ENCODE assay signal across 8 cellular contexts in genomic region chr12:77062846-77063461, GRCh38. TPM values are rescaled to one million over a fixed set of nuclear protein-coding genes. Genes with fewer than 3 reads are reported as not detected.
DNase-seq lines count a peak whose midpoint lies in the region; ATAC-seq, FAIRE-seq and TF ChIP-seq lines count a peak whose summit lies in the region.

No MANE protein-coding gene starts in this region.

- peaks cover 73% of the 10 kb centered on the region for H3K79me2 ChIP-seq in Loucy (ENCODE audit: insufficient read depth, low read length)

- peak overlapping the region; percentile 83 for H3K4me2 ChIP-seq in Loucy (ENCODE audit: low read depth, low read length, poor library complexity, severe bottlenecking)

- peak overlapping the region; percentile 91 for H3K4me3 ChIP-seq in Loucy (ENCODE audit: low read length, poor library complexity, severe bottlenecking)
- peak overlapping the region; percentile 51 for H3K4me3 ChIP-seq in fibroblast of villous mesenchyme (ENCODE audit: low read depth, low read length)
- no peak overlapping the region for H3K4me3 ChIP-seq in suprapubic skin
- H3K4me3 ChIP-seq in BE2C (ENCODE audit: low read depth, low read length): no peak overlapping the region

- TF ChIP-seq EP300 in suprapubic skin (IDR thresholded peaks at IDR 0.05): no peak

- peak; percentile 35 for ATAC-seq in GM21723 (IDR thresholded peaks at IDR 0.05; ENCODE audit: unreplicated experiment)

- H3K27ac ChIP-seq in suprapubic skin: no peak overlapping the region

- TF ChIP-seq POLR2A in GM12891 (IDR thresholded peaks at IDR 0.05; ENCODE audit: low read depth, low read length) (peak; percentile 64), suprapubic skin (IDR thresholded peaks at IDR 0.05) (no peak)

- 76% methylated on average over 12 of the region's 12 CpGs for WGBS in suprapubic skin

- FAIRE-seq in GM12891 (lab: Jason Lieb, UNC): peak; percentile 85

- H3K27me3 ChIP-seq in Loucy (ENCODE audit: insufficient read depth, low read length, poor library complexity, severe bottlenecking): no peaks in the 10 kb centered on the region
- H3K27me3 ChIP-seq in suprapubic skin: peaks cover 5% of the 10 kb centered on the region
- no peaks in the 10 kb centered on the region for H3K27me3 ChIP-seq in BE2C

- H3K9ac ChIP-seq in Loucy (ENCODE audit: low read depth, low read length, poor library complexity, severe bottlenecking): peak overlapping the region; percentile 97

- H4K20me1 ChIP-seq in Loucy (ENCODE audit: insufficient read depth, low read length, poor library complexity, severe bottlenecking): no peaks in the 10 kb centered on the region

- DNase-seq in GM12891 (ENCODE audit: insufficient read length, low spot score): no peak
- DNase-seq in fibroblast of villous mesenchyme (ENCODE audit: low read depth): peak; percentile 91
- no peak for DNase-seq in kidney glomerular epithelial cell (lab: John Stamatoyannopoulos, UW)
- DNase-seq in suprapubic skin (ENCODE audit: low spot score in 2 of 2): no peak
- no peak for DNase-seq in BE2C
- no peak for DNase-seq in NCI-H748 treated with DMSO at 0.1 percent for 48 hours (lab: John Stamatoyannopoulos, UW)

- H3K4me1 ChIP-seq in Loucy (ENCODE audit: insufficient read depth, low read length, poor library complexity, severe bottlenecking) (peaks cover 73% of the 10 kb centered on the region), suprapubic skin (peaks cover 6% of the 10 kb centered on the region), BE2C (no peaks in the 10 kb centered on the region)

- H3K36me3 ChIP-seq in Loucy (ENCODE audit: insufficient read depth, low read length) (no peaks in the 10 kb centered on the region), suprapubic skin (no peaks in the 10 kb centered on the region), BE2C (peaks cover 4% of the 10 kb centered on the region; the same call in 1 of the 2 replicates)

- no peaks in the 10 kb centered on the region for H3K9me2 ChIP-seq in Loucy (replicated peaks; ENCODE audit: low read depth, low read length)

- H3F3A ChIP-seq in Loucy (ENCODE audit: low read depth): peaks cover 3% of the 10 kb centered on the region; the same call in 1 of the 2 replicates

- TF ChIP-seq CTCF in Loucy (conservative IDR thresholded peaks at IDR 0.05; ENCODE audit: low read length): no peak
- TF ChIP-seq CTCF in fibroblast of villous mesenchyme (IDR thresholded peaks at IDR 0.05; ENCODE audit: insufficient read depth, low read depth, low read length): no peak
- TF ChIP-seq CTCF in suprapubic skin (IDR thresholded peaks at IDR 0.05): no peak
- no peak for TF ChIP-seq CTCF in BE2C (IDR thresholded peaks at IDR 0.05; ENCODE audit: low read depth, low read length)

- H3K9me3 ChIP-seq in Loucy (ENCODE audit: insufficient read depth, low read depth, low read length) (no peaks in the 10 kb centered on the region), suprapubic skin (no peaks in the 10 kb centered on the region), BE2C (no peaks in the 10 kb centered on the region)

- H2AFZ ChIP-seq in Loucy (ENCODE audit: low read length): no peak overlapping the region

TF ChIP-seq in GM12891, 5 proteins besides CTCF, POLR2A, EP300 and RAD21:
- TF ChIP-seq POU2F2 (IDR thresholded peaks at IDR 0.05; ENCODE audit: low read depth, low read length): 0 out of 2 replicates have a peak, but pooled peaks have one; percentile 41
- 0 out of 2 replicates have a peak, but pooled peaks have one; percentile 25 for TF ChIP-seq TAF1 (IDR thresholded peaks at IDR 0.05; ENCODE audit: low read depth, low read length)
- TF ChIP-seq SPI1 (IDR thresholded peaks at IDR 0.05; ENCODE audit: low read depth, low read length): no peak
- TF ChIP-seq POLR2AphosphoS5 (IDR thresholded peaks at IDR 0.05; ENCODE audit: low read depth, low read length): 0 out of 2 replicates have a peak, but pooled peaks have one; percentile 43

RNA-seq across cellular contexts. Expression of gene E2F7, which starts 2.4 kb away (rescaled TPM):
- polyA plus RNA-seq in GM12891 (2012; ENCODE audit: low read depth, missing spikeins): 5.0 TPM
- 10.4 and 17.4 TPM in 2 replicates for total RNA-seq in fibroblast of villous mesenchyme
- 1 to 10 TPM in 3 of 4 donors, under 1 TPM in 1; 0.83 to 5.2 (median 1.9) TPM for total RNA-seq in suprapubic skin
- polyA plus RNA-seq in BE2C (2012; ENCODE audit: insufficient read depth, insufficient read length, low read depth): 0.31 TPM

Comparison
In these comparisons a context has a peak if more than half of its experiments do, and no peak if none do; other contexts are left out.
1. H3K4me3 ChIP-seq: peak in Loucy (single experiment) and fibroblast of villous mesenchyme (single experiment); none in suprapubic skin (single experiment) and BE2C (single experiment).